Comparison of ENCODE assay signal across 26 cellular contexts in the genomic region with DNA sequence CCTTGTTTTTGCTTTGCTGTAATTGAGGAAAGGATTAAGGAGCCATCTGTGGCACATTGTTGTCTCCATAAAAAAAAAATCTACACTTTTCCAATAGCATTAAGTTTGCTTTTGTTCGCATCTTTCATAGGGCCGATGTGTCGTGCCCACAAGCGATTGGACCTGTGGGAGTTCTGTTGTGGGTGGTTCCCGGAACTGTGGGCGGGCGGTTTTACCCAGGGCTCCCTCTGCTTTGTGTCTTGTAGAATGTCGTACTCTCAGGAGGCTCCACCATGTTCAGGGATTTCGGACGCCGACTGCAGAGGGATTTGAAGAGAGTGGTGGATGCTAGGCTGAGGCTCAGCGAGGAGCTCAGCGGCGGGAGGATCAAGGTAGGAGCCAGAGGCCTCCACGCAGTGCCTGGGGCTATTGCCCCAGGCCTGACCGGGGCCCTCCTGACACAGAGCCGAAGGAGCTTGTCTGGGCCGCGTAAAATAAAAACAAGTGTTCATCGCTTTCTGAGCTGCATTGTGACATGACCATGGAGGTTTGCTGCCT.
"Had no signal": no experiment of that assay in that cellular context is flagged by ENCODE, and none has a peak within 500 bp of the region (broad histone marks: within the 10 kb centered on the region; RNA-seq: fewer than 3 reads in every experiment).

No MANE protein-coding gene starts in this region.

- H3K9me3 ChIP-seq: body of pancreas, heart right ventricle, lower lobe of right lung, mucosa of descending colon, neutrophil, thyroid gland, upper lobe of right lung had no signal

- ATAC-seq: activated naive CD8-positive, alpha-beta T cell treated with anti-CD3 and anti-CD28 coated beads, Interleukin-2, amount 50 U/mL, for 24 hours; activated T-cell treated with anti-CD3 and anti-CD28 coated beads, Interleukin-2, amount 50 U/mL, for 4 hours; body of pancreas; heart right ventricle; mucosa of descending colon; naive thymus-derived CD8-positive, alpha-beta T cell; right cardiac atrium; stimulated activated naive CD8-positive, alpha-beta T cell treated with anti-CD3 and anti-CD28 coated beads, Interleukin-15, Interleukin-2, amounts not matched to agents 100 U/mL and 50 U/mL, for 24 hours; WTC11 had no signal

- H2AFZ ChIP-seq: parathyroid adenoma had no signal

- H3K4me1 ChIP-seq: body of pancreas, heart right ventricle, lower lobe of right lung, thyroid gland, upper lobe of right lung had no signal

- DNase-seq: activated CD4-positive, alpha-beta T cell treated with anti-CD3 and anti-CD28 coated beads for 4 hours; activated CD4-positive, alpha-beta T cell treated with anti-CD3 and anti-CD28 coated beads, Interleukin-2, amount 50 U/mL, for 48 hours; activated CD8-positive, alpha-beta memory T cell treated with anti-CD3 and anti-CD28 coated beads, Interleukin-2, amount 50 U/mL, for 48 hours; activated naive CD4-positive, alpha-beta T cell treated with Interleukin-2 at 50 U/mL for 16 hours; activated naive CD8-positive, alpha-beta T cell treated with anti-CD3 and anti-CD28 coated beads, Interleukin-2, amount 50 U/mL, for 24 hours; activated T-cell treated with anti-CD3 and anti-CD28 coated beads, Interleukin-2, amount 50 U/mL, for 4 hours; body of pancreas; cortex of kidney; foreskin fibroblast; heart right ventricle; lower lobe of right lung; mesendoderm; mucosa of descending colon; naive thymus-derived CD8-positive, alpha-beta T cell; right cardiac atrium; stimulated activated CD4-positive, alpha-beta T cell treated with anti-CD3 and anti-CD28 coated beads, Interleukin-12 subunit alpha, Interleukin-12 subunit beta, amount 100 ng/mL, for 4 hours; stimulated activated CD4-positive, alpha-beta T cell treated with anti-CD3 and anti-CD28 coated beads, Interleukin-4, amount 100 ng/mL, for 4 hours; stimulated activated naive CD8-positive, alpha-beta T cell treated with anti-CD3 and anti-CD28 coated beads, Interleukin-15, Interleukin-2, amounts not matched to agents 100 U/mL and 50 U/mL, for 24 hours; T-helper 1 cell; T1000; thyroid gland; upper lobe of right lung had no signal

- H3K9ac ChIP-seq: parathyroid adenoma had no signal

- H3K27ac ChIP-seq: body of pancreas, cardiac muscle cell, heart right ventricle, lower lobe of right lung, neutrophil, parathyroid adenoma, thyroid gland, upper lobe of right lung had no signal

- H3K27me3 ChIP-seq: body of pancreas, cardiac muscle cell, heart right ventricle, neutrophil, thyroid gland, upper lobe of right lung had no signal

- H3K4me3 ChIP-seq: body of pancreas, cardiac muscle cell, heart right ventricle, lower lobe of right lung, mucosa of descending colon, thyroid gland, upper lobe of right lung had no signal
